In genomic region chr20:36575066-36575743, GRCh38 we compare ENCODE assay signal across 8 cellular contexts. TPM values are rescaled to one million over a fixed set of nuclear protein-coding genes. Genes with fewer than 3 reads are reported as not detected.
DNase-seq lines count a peak whose midpoint lies in the region; ATAC-seq and TF ChIP-seq lines count a peak whose summit lies in the region.

No MANE protein-coding gene starts in this region.

- peak overlapping the region; percentile 70 to 76 for H3K9ac ChIP-seq in duodenal mucosa (ENCODE audit: low read depth in 1 of 2, low read length in 2 of 2)

- WGBS in thyroid gland, 2 donors = 11 to 12% methylated on average over 17 to 19 of the region's 20 CpGs

- peak in 1 of 6 experiments; percentile 28 for TF ChIP-seq CTCF in thyroid gland (IDR thresholded peaks at IDR 0.05)

- H3K36me3 ChIP-seq in duodenal mucosa (ENCODE audit: control insufficient read depth in 1 of 2, insufficient read depth in 2 of 2, low read length in 2 of 2) (peaks cover 5 to 16% of the 10 kb centered on the region in 2 donors), thyroid gland (peaks cover 5 to 6% of the 10 kb centered on the region in 2 donors)

- intact Hi-C loops in thyroid gland (cut with DNase I) = no loop called here

- H3K4me3 ChIP-seq in duodenal mucosa (ENCODE audit: low read depth in 1 of 2, low read length in 2 of 2) = peak overlapping the region; percentile 65 to 66
- peak overlapping the region in 2 of 3 donors; percentile 68 to 71 for H3K4me3 ChIP-seq in thyroid gland (replicated peaks in 1 of 3)

- no peak for TF ChIP-seq POLR2A in thyroid gland (IDR thresholded peaks at IDR 0.05)

- H3K4me1 ChIP-seq in duodenal mucosa (ENCODE audit: control insufficient read depth in 1 of 2, insufficient read depth in 2 of 2, low read length in 2 of 2) (peaks cover 11 to 24% of the 10 kb centered on the region in 2 donors), thyroid gland (peaks cover 31 to 34% of the 10 kb centered on the region in 2 donors)

- no peak for ATAC-seq in GM18861 (IDR thresholded peaks at IDR 0.05; ENCODE audit: unreplicated experiment)

- H3K9me3 ChIP-seq in duodenal mucosa (ENCODE audit: control insufficient read depth in 1 of 2, low read length in 2 of 2) (no peaks in the 10 kb centered on the region), thyroid gland (no peaks in the 10 kb centered on the region)

- TF ChIP-seq RAD21 in Ishikawa (IDR thresholded peaks at IDR 0.05; ENCODE audit: low read depth) = no peak

- no peak for TF ChIP-seq EP300 in Ishikawa (IDR thresholded peaks at IDR 0.05; ENCODE audit: borderline replicate concordance)

- H3K27ac ChIP-seq in duodenal mucosa (ENCODE audit: low read depth, low read length) (peak overlapping the region; percentile 51), thyroid gland (peak overlapping the region; percentile 62 to 98 (median 95))

- DNase-seq in EH (ENCODE audit: low read depth) = peak; percentile 68
- peak; percentile 77 for DNase-seq in RPMI7951 (ENCODE audit: low read depth)
- DNase-seq in lung microvascular endothelial cell (ENCODE audit: low read depth in 2 of 2) = peak; percentile 36 to 39
- peak; percentile 80 to 82 for DNase-seq in thyroid gland
- DNase-seq in NCI-H1436 treated with DMSO at 0.1 percent for 48 hours (lab: John Stamatoyannopoulos, UW) = no peak

- H3K27me3 ChIP-seq in duodenal mucosa (ENCODE audit: control insufficient read depth in 1 of 2, insufficient read depth in 2 of 2, low read length in 2 of 2) (no peaks in the 10 kb centered on the region), thyroid gland (no peaks in the 10 kb centered on the region)

TF ChIP-seq in Ishikawa, 13 proteins besides CTCF, POLR2A, EP300 and RAD21:
- TF ChIP-seq TCF12 (IDR thresholded peaks at IDR 0.05; ENCODE audit: low read depth) (no peak), TAF1 (IDR thresholded peaks at IDR 0.05; ENCODE audit: low read depth) (no peak), NFIC (IDR thresholded peaks at IDR 0.05) (peak; percentile 71), ZBTB7A (IDR thresholded peaks at IDR 0.05; ENCODE audit: low read depth) (0 out of 2 replicates have a peak, but pooled peaks have one; percentile 29), MAX (IDR thresholded peaks at IDR 0.05) (peak; percentile 16; the same call in 1 of the 2 replicates), REST (IDR thresholded peaks at IDR 0.05; ENCODE audit: low read depth) (no peak)

RNA-seq across cellular contexts. Expression of gene TGIF2, which starts 1.8 kb away (rescaled TPM):
- total RNA-seq in RPMI7951 (2014; rRNA removed; shearing (Covaris generic)) = 14.6 and 18.3 TPM in 2 replicates
- 15.5 and 22.0 TPM in 2 replicates for total RNA-seq in lung microvascular endothelial cell
- total RNA-seq in thyroid gland = 10 to 100 TPM; 14.2 to 28.8 (median 18.9) TPM

RNA-seq across cellular contexts. Expression of gene RAB5IF, which starts 30.4 kb away (rescaled TPM):
- total RNA-seq in RPMI7951 (2014; rRNA removed; shearing (Covaris generic)) = 227 and 343 TPM in 2 replicates
- 73.2 and 77.0 TPM in 2 replicates for total RNA-seq in lung microvascular endothelial cell
- 100 to 1,000 TPM in 2 of 4 donors, 10 to 100 TPM in 2; 56.9 to 105 (median 85.1) TPM for total RNA-seq in thyroid gland

RNA-seq across cellular contexts. Expression of gene MYL9, which starts 33.9 kb away (rescaled TPM):
- 17.4 and 20.3 TPM in 2 replicates for total RNA-seq in RPMI7951 (2014; rRNA removed; shearing (Covaris generic))
- total RNA-seq in lung microvascular endothelial cell (0.60 and 1.1 TPM in 2 replicates), thyroid gland (100 to 1,000 TPM in 1 of 4 donors, 10 to 100 TPM in 3; 60.9 to 161 (median 80.3) TPM)
